1 cellular context compared by ENCODE assay signal in the genomic region with DNA sequence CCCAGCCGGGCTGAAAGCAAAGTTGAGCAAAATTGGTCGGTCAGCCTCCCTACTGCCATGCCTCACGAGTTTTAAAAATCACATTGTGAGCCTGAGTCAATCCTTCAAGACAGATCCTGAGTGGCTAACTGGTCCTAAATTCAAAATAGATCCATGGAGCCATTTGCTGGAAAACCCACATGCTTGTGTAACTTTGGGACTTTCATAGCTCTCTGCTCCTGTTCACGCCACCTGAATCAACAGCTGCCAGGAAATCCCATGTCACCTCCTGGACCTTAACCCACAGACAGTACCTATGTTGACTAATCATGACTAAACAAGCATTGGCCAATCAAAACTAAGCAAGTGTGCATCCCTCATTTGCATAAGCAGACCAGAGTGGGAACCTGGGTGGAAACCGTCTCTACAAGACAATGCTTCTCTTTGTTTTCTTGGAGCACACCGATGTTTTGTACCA.
TF ChIP-seq lines count a peak whose summit lies in the region.

No MANE protein-coding gene starts in this region.

TF ChIP-seq in HepG2, 621 proteins besides CTCF, POLR2A, EP300 and RAD21 (continued from another document):
- TF ChIP-seq, protein P1, sequence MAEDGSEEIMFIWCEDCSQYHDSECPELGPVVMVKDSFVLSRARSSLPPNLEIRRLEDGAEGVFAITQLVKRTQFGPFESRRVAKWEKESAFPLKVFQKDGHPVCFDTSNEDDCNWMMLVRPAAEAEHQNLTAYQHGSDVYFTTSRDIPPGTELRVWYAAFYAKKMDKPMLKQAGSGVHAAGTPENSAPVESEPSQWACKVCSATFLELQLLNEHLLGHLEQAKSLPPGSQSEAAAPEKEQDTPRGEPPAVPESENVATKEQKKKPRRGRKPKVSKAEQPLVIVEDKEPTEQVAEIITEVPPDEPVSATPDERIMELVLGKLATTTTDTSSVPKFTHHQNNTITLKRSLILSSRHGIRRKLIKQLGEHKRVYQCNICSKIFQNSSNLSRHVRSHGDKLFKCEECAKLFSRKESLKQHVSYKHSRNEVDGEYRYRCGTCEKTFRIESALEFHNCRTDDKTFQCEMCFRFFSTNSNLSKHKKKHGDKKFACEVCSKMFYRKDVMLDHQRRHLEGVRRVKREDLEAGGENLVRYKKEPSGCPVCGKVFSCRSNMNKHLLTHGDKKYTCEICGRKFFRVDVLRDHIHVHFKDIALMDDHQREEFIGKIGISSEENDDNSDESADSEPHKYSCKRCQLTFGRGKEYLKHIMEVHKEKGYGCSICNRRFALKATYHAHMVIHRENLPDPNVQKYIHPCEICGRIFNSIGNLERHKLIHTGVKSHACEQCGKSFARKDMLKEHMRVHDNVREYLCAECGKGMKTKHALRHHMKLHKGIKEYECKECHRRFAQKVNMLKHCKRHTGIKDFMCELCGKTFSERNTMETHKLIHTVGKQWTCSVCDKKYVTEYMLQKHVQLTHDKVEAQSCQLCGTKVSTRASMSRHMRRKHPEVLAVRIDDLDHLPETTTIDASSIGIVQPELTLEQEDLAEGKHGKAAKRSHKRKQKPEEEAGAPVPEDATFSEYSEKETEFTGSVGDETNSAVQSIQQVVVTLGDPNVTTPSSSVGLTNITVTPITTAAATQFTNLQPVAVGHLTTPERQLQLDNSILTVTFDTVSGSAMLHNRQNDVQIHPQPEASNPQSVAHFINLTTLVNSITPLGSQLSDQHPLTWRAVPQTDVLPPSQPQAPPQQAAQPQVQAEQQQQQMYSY (CRISPR knock-in tag; IDR thresholded peaks at IDR 0.05) = no peak
- TF ChIP-seq ZFX (CRISPR knock-in tag; IDR thresholded peaks at IDR 0.05; ENCODE audit: low read depth) (peak; percentile 31; the same call in 1 of the 2 replicates), ZNF264 (CRISPR knock-in tag; IDR thresholded peaks at IDR 0.05) (no peak), ZNF33B (CRISPR knock-in tag; IDR thresholded peaks at IDR 0.05) (peak; percentile 45; the same call in 1 of the 2 replicates), NFYC (CRISPR knock-in tag; IDR thresholded peaks at IDR 0.05) (peak; percentile 78), MLLT10 (CRISPR knock-in tag; IDR thresholded peaks at IDR 0.05) (no peak), RARA (CRISPR knock-in tag; IDR thresholded peaks at IDR 0.05) (peak; percentile 88), RXRA (CRISPR knock-in tag; IDR thresholded peaks at IDR 0.05) (no peak; the same call in 1 of the 2 replicates), MTA3 (CRISPR knock-in tag; IDR thresholded peaks at IDR 0.05) (no peak)
- TF ChIP-seq, protein P2, sequence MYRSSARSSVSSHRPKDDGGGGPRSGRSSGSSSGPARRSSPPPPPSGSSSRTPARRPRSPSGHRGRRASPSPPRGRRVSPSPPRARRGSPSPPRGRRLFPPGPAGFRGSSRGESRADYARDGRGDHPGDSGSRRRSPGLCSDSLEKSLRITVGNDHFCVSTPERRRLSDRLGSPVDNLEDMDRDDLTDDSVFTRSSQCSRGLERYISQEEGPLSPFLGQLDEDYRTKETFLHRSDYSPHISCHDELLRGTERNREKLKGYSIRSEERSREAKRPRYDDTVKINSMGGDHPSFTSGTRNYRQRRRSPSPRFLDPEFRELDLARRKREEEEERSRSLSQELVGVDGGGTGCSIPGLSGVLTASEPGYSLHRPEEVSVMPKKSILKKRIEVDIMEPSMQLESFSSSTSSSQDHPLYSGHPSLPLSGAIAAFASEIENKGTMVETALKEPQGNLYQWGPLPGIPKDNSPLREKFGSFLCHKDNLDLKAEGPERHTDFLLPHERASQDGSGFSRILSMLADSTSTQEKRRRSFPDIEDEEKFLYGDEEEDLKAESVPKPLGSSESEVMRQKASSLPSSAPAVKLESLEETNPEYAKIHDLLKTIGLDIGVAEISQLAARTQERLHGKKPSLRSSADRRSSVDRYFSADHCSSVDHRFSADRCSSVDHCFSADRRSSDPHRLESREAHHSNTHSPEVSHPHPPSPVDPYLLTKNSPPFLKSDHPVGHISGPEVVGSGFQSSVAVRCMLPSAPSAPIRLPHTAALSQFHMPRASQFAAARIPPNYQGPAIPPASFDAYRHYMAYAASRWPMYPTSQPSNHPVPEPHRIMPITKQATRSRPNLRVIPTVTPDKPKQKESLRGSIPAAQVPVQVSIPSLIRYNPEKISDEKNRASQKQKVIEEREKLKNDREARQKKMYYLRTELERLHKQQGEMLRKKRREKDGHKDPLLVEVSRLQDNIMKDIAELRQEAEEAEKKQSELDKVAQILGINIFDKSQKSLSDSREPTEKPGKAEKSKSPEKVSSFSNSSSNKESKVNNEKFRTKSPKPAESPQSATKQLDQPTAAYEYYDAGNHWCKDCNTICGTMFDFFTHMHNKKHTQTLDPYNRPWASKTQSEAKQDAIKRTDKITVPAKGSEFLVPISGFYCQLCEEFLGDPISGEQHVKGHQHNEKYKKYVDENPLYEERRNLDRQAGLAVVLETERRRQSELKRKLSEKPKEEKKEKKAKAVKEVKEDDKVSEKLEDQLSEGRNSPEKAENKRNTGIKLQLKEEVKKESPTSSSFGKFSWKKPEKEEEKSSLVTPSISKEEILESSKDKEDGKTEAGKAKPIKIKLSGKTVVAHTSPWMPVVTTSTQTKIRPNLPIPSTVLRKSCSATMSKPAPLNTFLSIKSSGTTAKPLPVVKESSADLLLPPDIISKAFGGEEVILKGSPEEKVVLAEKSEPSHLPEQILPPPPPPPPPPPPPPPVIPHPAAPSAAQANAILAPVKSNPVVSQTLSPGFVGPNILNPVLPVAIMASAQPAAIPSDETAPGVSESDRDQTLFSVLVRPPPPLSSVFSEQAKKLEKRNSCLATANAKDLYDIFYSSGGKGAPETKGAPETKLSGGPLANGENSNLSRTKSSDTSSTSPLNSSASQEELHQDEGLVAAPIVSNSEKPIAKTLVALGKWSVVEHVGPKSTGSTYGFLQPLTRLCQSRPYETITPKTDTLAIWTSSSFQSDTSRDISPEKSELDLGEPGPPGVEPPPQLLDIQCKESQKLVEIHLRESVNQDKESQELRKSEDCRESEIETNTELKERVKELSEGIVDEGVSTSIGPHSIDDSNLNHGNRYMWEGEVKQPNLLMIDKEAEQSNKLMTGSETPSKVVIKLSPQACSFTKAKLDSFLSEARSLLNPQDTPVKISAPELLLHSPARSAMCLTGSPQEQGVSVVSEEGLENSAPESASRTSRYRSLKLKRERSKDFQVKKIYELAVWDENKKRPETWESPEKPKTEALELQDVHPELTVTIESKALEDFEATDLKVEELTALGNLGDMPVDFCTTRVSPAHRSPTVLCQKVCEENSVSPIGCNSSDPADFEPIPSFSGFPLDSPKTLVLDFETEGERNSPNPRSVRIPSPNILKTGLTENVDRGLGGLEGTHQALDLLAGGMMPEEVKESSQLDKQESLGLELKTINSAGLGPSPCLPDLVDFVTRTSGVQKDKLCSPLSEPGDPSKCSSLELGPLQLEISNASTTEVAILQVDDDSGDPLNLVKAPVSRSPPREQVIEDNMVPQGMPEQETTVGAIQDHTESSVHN (CRISPR knock-in tag; IDR thresholded peaks at IDR 0.05) = no peak
- TF ChIP-seq, protein P3, sequence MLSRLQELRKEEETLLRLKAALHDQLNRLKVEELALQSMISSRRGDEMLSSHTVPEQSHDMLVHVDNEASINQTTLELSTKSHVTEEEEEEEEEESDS (CRISPR knock-in tag; IDR thresholded peaks at IDR 0.05; ENCODE audit: borderline replicate concordance) = no peak
TF ChIP-seq in HepG2: peak in this region for 174.
